Comparison of ENCODE assay signal across 8 cellular contexts in the genomic region with DNA sequence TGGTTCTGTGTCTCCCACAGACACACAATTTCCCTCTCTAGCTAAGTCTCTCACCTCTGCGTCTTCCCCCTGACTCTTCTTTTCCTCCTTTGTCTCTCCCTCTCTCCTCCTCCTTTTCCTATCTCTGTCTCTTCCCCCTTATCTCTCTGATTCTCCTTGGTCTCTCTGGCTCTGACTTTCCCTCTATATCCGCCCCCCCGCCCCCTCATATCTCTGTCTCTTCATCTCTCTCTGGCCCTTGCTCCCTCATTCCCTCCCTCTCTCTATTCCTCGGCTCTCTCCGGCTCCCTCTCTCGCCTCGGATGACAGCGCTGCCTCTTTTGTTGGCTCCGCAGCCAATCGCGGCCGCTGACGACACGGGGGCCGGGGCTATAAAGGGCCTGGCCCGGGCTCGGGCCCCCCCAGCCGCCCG. TPM values are rescaled to one million over a fixed set of nuclear protein-coding genes. Genes with fewer than 3 reads are reported as not detected.
A peak's percentile ranks its signal among the peaks of the same experiment; 100 is the strongest.
DNase-seq lines count a peak whose midpoint lies in the region; ATAC-seq and TF ChIP-seq lines count a peak whose summit lies in the region.

Gene GDF11, plus strand, starts transcription at position 404 of the 412 bp plus-strand sequence. CDS start 195 bp downstream, outside the sequence.

- peak within 1 kb of the TSS; percentile 94 for H3K23ac ChIP-seq in neuronal stem cell (ENCODE audit: low read depth, low read length, poor library complexity)

- H3K27ac ChIP-seq in C4-2B: peak within 1 kb of the TSS; percentile 76
- no peak within 1 kb of the TSS for H3K27ac ChIP-seq in MM.1S (ENCODE audit: low read length)
- H3K27ac ChIP-seq in SJSA1: no peak within 1 kb of the TSS
- H3K27ac ChIP-seq in neuronal stem cell (replicated peaks; ENCODE audit: low read length): peak within 1 kb of the TSS; percentile 100
- peak within 1 kb of the TSS; percentile 53 for H3K27ac ChIP-seq in thymus (ENCODE audit: low read depth)

- peak within 1 kb of the TSS; percentile 90 for H3K4me3 ChIP-seq in MM.1S (ENCODE audit: low read length)
- peak within 1 kb of the TSS; percentile 54 for H3K4me3 ChIP-seq in SJSA1
- H3K4me3 ChIP-seq in neuronal stem cell (ENCODE audit: low read length in 2 of 2): peak within 1 kb of the TSS; percentile 97 to 98
- H3K4me3 ChIP-seq in thymus (ENCODE audit: low read length): peak within 1 kb of the TSS; percentile 87

- DNase-seq in MM.1S: peak; percentile 60
- peak; percentile 46 to 81 for DNase-seq in SJSA1 (ENCODE audit: low read depth in 1 of 2, low spot score in 2 of 2)
- peak; percentile 77 for DNase-seq in activated naive CD4-positive, alpha-beta T cell treated with Interleukin-2 at 50 U/mL for 16 hours
- DNase-seq in glomerular endothelial cell (ENCODE audit: extremely low read depth, low read depth, low spot score): no peak
- peak; percentile 80 for DNase-seq in neuronal stem cell (ENCODE audit: low spot score)

- H2BK12ac ChIP-seq in neuronal stem cell (ENCODE audit: low read length): peak within 1 kb of the TSS; percentile 14

- peaks cover 10% of the 10 kb centered on the region for H3K4me1 ChIP-seq in MM.1S (ENCODE audit: low read length)
- H3K4me1 ChIP-seq in SJSA1 (replicated peaks): peaks cover 19% of the 10 kb centered on the region
- H3K4me1 ChIP-seq in neuronal stem cell (ENCODE audit: control insufficient read depth in 2 of 2, insufficient read depth in 1 of 2, low read depth in 1 of 2, low read length in 2 of 2): peaks cover 23 to 30% of the 10 kb centered on the region in 2 donors
- peaks cover 22% of the 10 kb centered on the region for H3K4me1 ChIP-seq in thymus (ENCODE audit: control insufficient read depth, insufficient read depth, low read length)

- no peaks in the 10 kb centered on the region for H3K79me1 ChIP-seq in neuronal stem cell (ENCODE audit: low read depth, low read length)

- no peak within 1 kb of the TSS for H4K91ac ChIP-seq in neuronal stem cell (ENCODE audit: low read depth, low read length, poor library complexity)

- H3K4ac ChIP-seq in neuronal stem cell (ENCODE audit: low read length): peak within 1 kb of the TSS; percentile 58

- peak within 1 kb of the TSS; percentile 92 for H2AK5ac ChIP-seq in neuronal stem cell (ENCODE audit: low read depth, low read length)

- peaks cover 8% of the 10 kb centered on the region for H3F3A ChIP-seq in MM.1S (ENCODE audit: insufficient read depth, low read length)

- no peaks in the 10 kb centered on the region for H3K36me3 ChIP-seq in MM.1S (replicated peaks; ENCODE audit: insufficient read depth, low read length)
- H3K36me3 ChIP-seq in SJSA1: no peaks in the 10 kb centered on the region; the same call in 1 of the 2 replicates
- peaks cover 3 to 14% of the 10 kb centered on the region in 2 donors for H3K36me3 ChIP-seq in neuronal stem cell (replicated peaks in 1 of 2; ENCODE audit: control insufficient read depth in 2 of 2, insufficient read depth in 2 of 2, low read length in 2 of 2)
- no peaks in the 10 kb centered on the region for H3K36me3 ChIP-seq in thymus (ENCODE audit: control insufficient read depth, insufficient read depth)

- H3K27me3 ChIP-seq in MM.1S (replicated peaks; ENCODE audit: insufficient read depth, low read length) (0 out of 2 replicates have a peak, but pooled peaks cover 4% of the 10 kb centered on the region), SJSA1 (replicated peaks) (no peaks in the 10 kb centered on the region), neuronal stem cell (ENCODE audit: control insufficient read depth in 3 of 3, insufficient read depth in 3 of 3, low read depth in 1 of 3, low read length in 3 of 3) (no peaks in the 10 kb centered on the region), thymus (ENCODE audit: control insufficient read depth, insufficient read depth) (no peaks in the 10 kb centered on the region)

- TF ChIP-seq CTCF in C4-2B (conservative IDR thresholded peaks at IDR 0.05) (no peak), MM.1S (IDR thresholded peaks at IDR 0.05; ENCODE audit: low read length) (no peak)

- H3K18ac ChIP-seq in neuronal stem cell (ENCODE audit: low read length): peak within 1 kb of the TSS; percentile 98

- peak within 1 kb of the TSS; percentile 94 for H4K8ac ChIP-seq in neuronal stem cell (ENCODE audit: low read depth, low read length)

- H3K9me3 ChIP-seq in MM.1S (replicated peaks; ENCODE audit: insufficient read depth, low read length) (no peaks in the 10 kb centered on the region), SJSA1 (replicated peaks) (no peaks in the 10 kb centered on the region), neuronal stem cell (replicated peaks in 1 of 2; ENCODE audit: control insufficient read depth in 2 of 2, insufficient read depth in 1 of 2, low read depth in 1 of 2, low read length in 2 of 2) (no peaks in the 10 kb centered on the region), thymus (ENCODE audit: control insufficient read depth) (no peaks in the 10 kb centered on the region)

- peak within 1 kb of the TSS; percentile 48; the same call in 1 of the 2 replicates for H3K9ac ChIP-seq in MM.1S (ENCODE audit: low read length)
- peak within 1 kb of the TSS; percentile 99 for H3K9ac ChIP-seq in neuronal stem cell (ENCODE audit: low read depth, low read length, poor library complexity)

- no peaks in the 10 kb centered on the region for H3K9me2 ChIP-seq in MM.1S (replicated peaks; ENCODE audit: insufficient read depth, low read length)

- H2AFZ ChIP-seq in MM.1S (ENCODE audit: low read length) (peak within 1 kb of the TSS; percentile 94), neuronal stem cell (ENCODE audit: low read length) (peak within 1 kb of the TSS; percentile 85)

- H2BK5ac ChIP-seq in neuronal stem cell (ENCODE audit: low read length): peak within 1 kb of the TSS; percentile 99

- H3K14ac ChIP-seq in neuronal stem cell (ENCODE audit: low read length): peak within 1 kb of the TSS; percentile 87

- ATAC-seq in GM21367 (IDR thresholded peaks at IDR 0.05; ENCODE audit: unreplicated experiment): peak; percentile 29

- H4K20me1 ChIP-seq in MM.1S (ENCODE audit: insufficient read depth, low read length): no peaks in the 10 kb centered on the region

- no peaks in the 10 kb centered on the region for H3K79me2 ChIP-seq in MM.1S (ENCODE audit: low read length)

- H2BK120ac ChIP-seq in neuronal stem cell (ENCODE audit: low read depth, low read length): peak within 1 kb of the TSS; percentile 24

- H3K4me2 ChIP-seq in MM.1S (ENCODE audit: low read depth, low read length) (peak within 1 kb of the TSS; percentile 98), neuronal stem cell (ENCODE audit: insufficient read depth, low read length, poor library complexity, severe bottlenecking) (peak within 1 kb of the TSS; percentile 83)

- peak within 1 kb of the TSS; percentile 73 for H2BK15ac ChIP-seq in neuronal stem cell (ENCODE audit: low read length)

- no CpG with 5 or more reads among the region's 19 CpGs for WGBS in neuronal stem cell (ENCODE audit: extremely low coverage in 2 of 2, insufficient read length in 2 of 2, insufficient replicate concordance in 1 of 2), 2 donors
- 1% methylated on average over 19 of the region's 19 CpGs for WGBS in thymus

RNA-seq across cellular contexts. Expression of gene GDF11, which starts in this region (rescaled TPM):
- 1.7 and 2.7 TPM in 2 replicates for total RNA-seq in SJSA1 (2014; rRNA removed; shearing (Covaris generic))
- total RNA-seq in glomerular endothelial cell: 6.1 and 12.5 TPM in 2 replicates
- 26.1 TPM for polyA plus RNA-seq in neuronal stem cell (2013, experiment 1 of 2)
- polyA plus RNA-seq in neuronal stem cell (2013, experiment 2 of 2): 26.4 TPM
- 2.8 TPM for polyA plus RNA-seq in thymus

Comparison
In these comparisons a context has a peak if more than half of its experiments do, and no peak if none do; other contexts are left out.
1. H3K27ac ChIP-seq: peak in C4-2B (single experiment), neuronal stem cell (single experiment) and thymus (single experiment); none in MM.1S (single experiment) and SJSA1 (single experiment).
2. Peak in every context shown above with its lines, with median percentiles within 50 percentile points of each other: H3K4me3 ChIP-seq.